In the genomic region with DNA sequence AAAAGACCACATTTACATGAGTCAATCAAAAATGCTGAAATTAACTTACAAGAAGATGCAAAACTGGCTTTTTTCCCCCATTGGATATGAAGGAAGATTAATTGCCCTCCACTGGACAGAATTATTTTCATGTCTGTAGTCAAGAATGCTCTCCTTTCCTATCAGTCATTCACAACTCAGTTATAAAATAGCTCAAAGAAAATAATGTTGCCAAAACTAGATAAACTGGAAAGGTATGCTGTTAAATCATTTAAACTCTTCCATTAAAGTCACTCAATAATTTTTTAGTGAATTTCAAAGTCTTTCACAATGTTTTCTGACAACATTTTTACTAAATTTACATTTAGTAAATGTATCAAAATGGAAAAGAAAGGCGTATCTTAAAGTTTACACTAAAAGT, we compare ENCODE assay signal across 8 cellular contexts.
"Had no signal": no experiment of that assay in that cellular context is flagged by ENCODE, and none has a peak within 500 bp of the region (broad histone marks: within the 10 kb centered on the region; RNA-seq: fewer than 3 reads in every experiment).

No MANE protein-coding gene starts in this region.

- DNase-seq: GM23248, GOT3, H7, KBM-7 had no signal

- H3K36me3 ChIP-seq: HAP-1 had no signal

- H3K4me2 ChIP-seq: KMS-11 had no signal

- H3K27ac ChIP-seq: GM23248, HL-60, KMS-11 had no signal

- FAIRE-seq: HepG2 had no signal

- H3K9ac ChIP-seq: GM23248, KMS-11 had no signal

- H2AFZ ChIP-seq: GM23248 had no signal

- ATAC-seq: HepG2 had no signal

- H3K4me3 ChIP-seq: GM23248, HAP-1 had no signal

- H3K9me3 ChIP-seq: HAP-1 had no signal

- H3K4me1 ChIP-seq: HAP-1 had no signal
